11 cellular contexts compared by ENCODE assay signal in genomic region chr10:48759113-48759901, GRCh38.
A peak's percentile ranks its signal among the peaks of the same experiment; 100 is the strongest.
DNase-seq lines count a peak whose midpoint lies in the region; ATAC-seq and TF ChIP-seq lines count a peak whose summit lies in the region.
"Had no signal": no experiment of that assay in that cellular context is flagged by ENCODE, and none has a peak within 500 bp of the region (broad histone marks: within the 10 kb centered on the region; RNA-seq: fewer than 3 reads in every experiment).

No MANE protein-coding gene starts in this region.

- H3K27ac Mint-ChIP-seq in osteocyte (ENCODE audit: unreplicated experiment), result no peak overlapping the region
- no peak overlapping the region for H3K27ac Mint-ChIP-seq in natural killer cell treated with Interleukin-12 subunit alpha and Interleukin-12 subunit beta and Interleukin-15 and Interleukin-18, amount 100 ng/mL, for 72 hours
- no peak overlapping the region for H3K27ac Mint-ChIP-seq in activated CD4-positive, alpha-beta T cell treated with anti-CD3 and anti-CD28 coated beads, Interleukin-2, amount 10 ng/mL, durations not matched to agents 7 days and 5 days

- intact Hi-C loops in posterior vena cava (cut with DNase I), result no loop called here

- H3K9me3 Mint-ChIP-seq in osteocyte (ENCODE audit: unreplicated experiment), result no peaks in the 10 kb centered on the region
- H3K9me3 Mint-ChIP-seq in natural killer cell treated with Interleukin-12 subunit alpha and Interleukin-12 subunit beta and Interleukin-15 and Interleukin-18, amount 100 ng/mL, for 72 hours, result peaks cover 3% of the 10 kb centered on the region
- H3K9me3 Mint-ChIP-seq in activated CD4-positive, alpha-beta T cell treated with anti-CD3 and anti-CD28 coated beads, Interleukin-2, amount 10 ng/mL, durations not matched to agents 7 days and 5 days, result no peaks in the 10 kb centered on the region

- TF ChIP-seq CTCF in osteocyte (IDR thresholded peaks at IDR 0.05), result no peak

- CTCF ChIA-PET in activated CD4-positive, alpha-beta T cell treated with anti-CD3 and anti-CD28 coated beads, Interleukin-2, amount 10 ng/mL, durations not matched to agents 7 days and 5 days (lab: Charles Lee), result no interaction called here

- H3K27me3 Mint-ChIP-seq in osteocyte (ENCODE audit: unreplicated experiment), result peaks cover 18% of the 10 kb centered on the region
- peaks cover 25 to 41% of the 10 kb centered on the region in 2 donors for H3K27me3 Mint-ChIP-seq in natural killer cell treated with Interleukin-12 subunit alpha and Interleukin-12 subunit beta and Interleukin-15 and Interleukin-18, amount 100 ng/mL, for 72 hours
- H3K27me3 Mint-ChIP-seq in activated CD4-positive, alpha-beta T cell treated with anti-CD3 and anti-CD28 coated beads, Interleukin-2, amount 10 ng/mL, durations not matched to agents 7 days and 5 days, result peaks cover 13% of the 10 kb centered on the region

- H3K4me1 Mint-ChIP-seq in osteocyte (ENCODE audit: unreplicated experiment), result no peaks in the 10 kb centered on the region
- H3K4me1 Mint-ChIP-seq in natural killer cell treated with Interleukin-12 subunit alpha and Interleukin-12 subunit beta and Interleukin-15 and Interleukin-18, amount 100 ng/mL, for 72 hours (ENCODE audit: low read depth in 2 of 2), result no peaks in the 10 kb centered on the region
- H3K4me1 Mint-ChIP-seq in activated CD4-positive, alpha-beta T cell treated with anti-CD3 and anti-CD28 coated beads, Interleukin-2, amount 10 ng/mL, durations not matched to agents 7 days and 5 days, result no peaks in the 10 kb centered on the region

- no peak overlapping the region for H3K4me3 Mint-ChIP-seq in osteocyte (ENCODE audit: unreplicated experiment)
- no peak overlapping the region for H3K4me3 Mint-ChIP-seq in natural killer cell treated with Interleukin-12 subunit alpha and Interleukin-12 subunit beta and Interleukin-15 and Interleukin-18, amount 100 ng/mL, for 72 hours
- no peak overlapping the region for H3K4me3 Mint-ChIP-seq in activated CD4-positive, alpha-beta T cell treated with anti-CD3 and anti-CD28 coated beads, Interleukin-2, amount 10 ng/mL, durations not matched to agents 7 days and 5 days

- DNase-seq in osteocyte (ENCODE audit: extremely low spot score, unreplicated experiment) (peak; percentile 57), posterior vena cava (ENCODE audit: low spot score) (no peak)
- no peak for DNase-seq in natural killer cell treated with Interleukin-12 subunit alpha and Interleukin-12 subunit beta and Interleukin-15 and Interleukin-18, amount 100 ng/mL, for 72 hours (ENCODE audit: low spot score)
- DNase-seq in activated CD4-positive, alpha-beta T cell treated with anti-CD3 and anti-CD28 coated beads, Interleukin-2, amount 10 ng/mL, durations not matched to agents 7 days and 5 days, result no peak
- DNase-seq: colonic mucosa; NCI-H510A treated with DMSO at 0.1 percent for 48 hours; stimulated activated CD4-positive, alpha-beta T cell treated with anti-CD3 and anti-CD28 coated beads, Interleukin-15, amount 100 ng/mL, for 24 hours; T-helper 1 cell had no signal

- POLR2A ChIA-PET in activated CD4-positive, alpha-beta T cell treated with anti-CD3 and anti-CD28 coated beads, Interleukin-2, amount 10 ng/mL, durations not matched to agents 7 days and 5 days (lab: Charles Lee), result no interaction called here

- no peaks in the 10 kb centered on the region for H3K36me3 Mint-ChIP-seq in osteocyte (ENCODE audit: unreplicated experiment)
- H3K36me3 Mint-ChIP-seq in natural killer cell treated with Interleukin-12 subunit alpha and Interleukin-12 subunit beta and Interleukin-15 and Interleukin-18, amount 100 ng/mL, for 72 hours, result no peaks in the 10 kb centered on the region
- H3K36me3 Mint-ChIP-seq in activated CD4-positive, alpha-beta T cell treated with anti-CD3 and anti-CD28 coated beads, Interleukin-2, amount 10 ng/mL, durations not matched to agents 7 days and 5 days (ENCODE audit: low read depth), result no peaks in the 10 kb centered on the region

- ATAC-seq in GM19025 (IDR thresholded peaks at IDR 0.05; ENCODE audit: low read depth, unreplicated experiment) (peak; percentile 85), GM21786 (IDR thresholded peaks at IDR 0.05; ENCODE audit: unreplicated experiment) (peak; percentile 89), HG03432 (IDR thresholded peaks at IDR 0.05; ENCODE audit: unreplicated experiment) (peak; percentile 91)
- ATAC-seq in natural killer cell treated with Interleukin-12 subunit alpha and Interleukin-12 subunit beta and Interleukin-15 and Interleukin-18, amount 100 ng/mL, for 72 hours, result no peak

Comparison
In these comparisons a context has a peak if more than half of its experiments do, and no peak if none do; other contexts are left out.
1. ATAC-seq: peak in GM19025 (single experiment), GM21786 (single experiment) and HG03432 (single experiment); none in natural killer cell treated with Interleukin-12 subunit alpha and Interleukin-12 subunit beta and Interleukin-15 and Interleukin-18, amount 100 ng/mL, for 72 hours (0 of 2).